ENCODE assay signal across 1 cellular context in genomic region chr6:221531-222349, GRCh38.
TF ChIP-seq lines count a peak whose summit lies in the region.

No MANE protein-coding gene starts in this region.

TF ChIP-seq in H1, 55 proteins besides CTCF, POLR2A, EP300 and RAD21:
- TF ChIP-seq CHD7 (IDR thresholded peaks at IDR 0.05; ENCODE audit: insufficient replicate concordance, low read length) (no peak), RBBP5 (IDR thresholded peaks at IDR 0.05; ENCODE audit: borderline replicate concordance, low read depth, low read length) (no peak), KDM1A (IDR thresholded peaks at IDR 0.05; ENCODE audit: borderline replicate concordance, low read length) (no peak), CBX5 (IDR thresholded peaks at IDR 0.05; ENCODE audit: low read depth, low read length) (no peak), SP1 (IDR thresholded peaks at IDR 0.05; ENCODE audit: low read depth, low read length) (no peak), ZNF274 (IDR thresholded peaks at IDR 0.05; ENCODE audit: borderline replicate concordance, extremely low read depth, low read length) (no peak), ATF2 (IDR thresholded peaks at IDR 0.05; ENCODE audit: low read length) (no peak)
TF ChIP-seq in H1: peak in this region for 0.
